Comparison of ENCODE assay signal across 8 cellular contexts in the genomic region with DNA sequence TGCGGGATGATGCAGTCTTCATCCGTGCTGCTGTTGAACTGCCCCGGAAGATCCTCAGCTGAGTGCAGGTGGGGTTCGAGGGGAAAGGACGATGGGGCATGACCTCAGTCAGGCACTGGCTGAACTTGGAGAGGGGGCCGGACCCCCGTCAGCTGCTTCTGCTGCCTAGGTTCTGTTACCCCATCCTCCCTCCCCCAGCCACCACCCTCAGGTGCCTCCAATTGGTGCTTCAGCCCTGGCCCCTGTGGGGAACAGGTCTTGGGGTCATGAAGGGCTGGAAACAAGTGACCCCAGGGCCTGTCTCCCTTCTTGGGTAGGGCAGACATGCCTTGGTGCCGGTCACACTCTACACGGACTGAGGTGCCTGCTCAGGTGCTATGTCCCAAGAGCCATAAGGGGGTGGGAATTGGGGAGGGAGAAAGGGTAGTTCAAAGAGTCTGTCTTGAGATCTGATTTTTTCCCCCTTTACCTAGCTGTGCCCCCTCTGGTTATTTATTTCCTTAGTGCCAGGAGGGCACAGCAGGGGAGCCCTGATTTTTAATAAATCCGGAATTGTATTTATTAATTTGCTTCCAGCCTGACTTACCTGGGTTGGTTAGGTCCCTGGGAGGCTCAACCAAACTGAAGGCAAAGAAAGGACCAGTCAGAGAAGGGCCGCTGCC. TPM values are rescaled to one million over a fixed set of nuclear protein-coding genes. Genes with fewer than 3 reads are reported as not detected.
A peak's percentile ranks its signal among the peaks of the same experiment; 100 is the strongest.
DNase-seq lines count a peak whose midpoint lies in the region; FAIRE-seq and TF ChIP-seq lines count a peak whose summit lies in the region.

No MANE protein-coding gene starts in this region.

- H3K4me3 ChIP-seq in OCI-LY3 (ENCODE audit: low read length) = peak overlapping the region; percentile 21; the same call in 1 of the 2 replicates
- H3K4me3 ChIP-seq in parathyroid adenoma (ENCODE audit: low read depth, low read length) = no peak overlapping the region

- no peaks in the 10 kb centered on the region for H3K9me3 Mint-ChIP-seq in Calu3 (ENCODE audit: low read depth, unreplicated experiment)

- H3K4me2 ChIP-seq in OCI-LY3 (ENCODE audit: low read length) (peak overlapping the region; percentile 100), parathyroid adenoma (ENCODE audit: low read length) (no peak overlapping the region)

- peak overlapping the region; percentile 34; the same call in 1 of the 2 replicates for H3K9ac ChIP-seq in OCI-LY3 (ENCODE audit: low read length)
- no peak overlapping the region for H3K9ac ChIP-seq in parathyroid adenoma

- H2AFZ ChIP-seq in OCI-LY3 (ENCODE audit: low read depth, low read length) (no peak overlapping the region), parathyroid adenoma (no peak overlapping the region)

- H3K27ac Mint-ChIP-seq in Calu3 (ENCODE audit: unreplicated experiment) = peak overlapping the region; percentile 56

- intact Hi-C loops in Calu3 (cut with micrococcal nuclease; ENCODE audit: unreplicated experiment) = loop anchor here (1.0 kb wide), 1 partner anchor 22 kb away; no protein-coding TSS in a partner anchor

- H3K4me1 Mint-ChIP-seq in Calu3 (ENCODE audit: low read depth, unreplicated experiment) = peaks cover 31% of the 10 kb centered on the region

- no peaks in the 10 kb centered on the region for H3K27me3 Mint-ChIP-seq in Calu3 (ENCODE audit: unreplicated experiment)

- H3K27ac ChIP-seq in OCI-LY3 (ENCODE audit: low read length) = peak overlapping the region; percentile 94
- H3K27ac ChIP-seq in parathyroid adenoma = peak overlapping the region; percentile 0

- FAIRE-seq in H54 (lab: Jason Lieb, UNC) = no peak

- no peak for TF ChIP-seq POLR2A in H54 (IDR thresholded peaks at IDR 0.05; ENCODE audit: low read depth, low read length)

- H3K9me3 ChIP-seq in OCI-LY3 (ENCODE audit: insufficient read depth, low read length) = no peaks in the 10 kb centered on the region
- H3K9me3 ChIP-seq in parathyroid adenoma (ENCODE audit: control insufficient read depth, low read length) = no peaks in the 10 kb centered on the region

- H3K36me3 ChIP-seq in OCI-LY3 (replicated peaks; ENCODE audit: low read depth, low read length) (peaks cover 73% of the 10 kb centered on the region), parathyroid adenoma (ENCODE audit: control insufficient read depth, insufficient read depth, low read length) (no peaks in the 10 kb centered on the region)

- DNase-seq in Calu3 (no peak), ecto neural progenitor cell (ENCODE audit: low spot score) (peak; percentile 58), germinal center (ENCODE audit: low spot score) (no peak), H54 (ENCODE audit: insufficient read length, low spot score) (no peak), NCI-H146 (lab: John Stamatoyannopoulos, UW) (no peak), D341Med (ENCODE audit: low spot score) (no peak)

- CTCF ChIA-PET in Calu3 (lab: Charles Lee) = interaction anchor here (0.8 to 9.1 kb wide), 4 partner anchors 14 to 30 kb away, joined by 3 to 228 read pairs (median 6); a partner anchor contains a TSS

- peaks cover 93% of the 10 kb centered on the region for H3K36me3 Mint-ChIP-seq in Calu3 (ENCODE audit: insufficient read depth, unreplicated experiment)

- H3K4me1 ChIP-seq in OCI-LY3 (ENCODE audit: low read length) (peaks cover 64% of the 10 kb centered on the region), parathyroid adenoma (peaks cover 23% of the 10 kb centered on the region)

- H3K27me3 ChIP-seq in OCI-LY3 (ENCODE audit: low read depth, low read length) (no peaks in the 10 kb centered on the region), parathyroid adenoma (ENCODE audit: control insufficient read depth, insufficient read depth, low read length) (no peaks in the 10 kb centered on the region)

- BruUV-seq in Calu3 (replicated peaks; lab: Mats Ljungman, UMichigan) = no TSS peak

- H3K4me3 Mint-ChIP-seq in Calu3 (ENCODE audit: low read depth, unreplicated experiment) = peak overlapping the region; percentile 81

- TF ChIP-seq CTCF in Calu3 (IDR thresholded peaks at IDR 0.05; ENCODE audit: unreplicated experiment) = no peak
- TF ChIP-seq CTCF in OCI-LY3 (IDR thresholded peaks at IDR 0.05; ENCODE audit: low read depth, low read length) = no peak
- TF ChIP-seq CTCF in parathyroid adenoma (IDR thresholded peaks at IDR 0.05) = no peak

- H4K20me1 ChIP-seq in OCI-LY3 (ENCODE audit: insufficient read depth, low read length) = peaks cover 72% of the 10 kb centered on the region

- H3K79me2 ChIP-seq in OCI-LY3 (ENCODE audit: low read length) (peaks cover 72% of the 10 kb centered on the region), parathyroid adenoma (peaks cover 3% of the 10 kb centered on the region)

RNA-seq across cellular contexts. Expression of a gene that starts 5.8 kb away (rescaled TPM):
- 201 and 202 TPM in 2 replicates for total RNA-seq in Calu3 (2022)

RNA-seq across cellular contexts. Expression of a gene that starts 21.1 kb away (rescaled TPM):
- 10.8 and 11.4 TPM in 2 replicates for total RNA-seq in Calu3 (2022)

RNA-seq across cellular contexts. Expression of a gene that starts 23.6 kb away (rescaled TPM):
- 44.9 and 49.3 TPM in 2 replicates for total RNA-seq in Calu3 (2022)

RNA-seq across cellular contexts. Expression of a gene that starts 29.9 kb away (rescaled TPM):
- 1,148 and 1,217 TPM in 2 replicates for total RNA-seq in Calu3 (2022)

RNA-seq across cellular contexts. Expression of a gene that starts 32.0 kb away (rescaled TPM):
- total RNA-seq in Calu3 (2022) = 34.5 and 35.3 TPM in 2 replicates
